In genomic region chr19:11578342-11579142, GRCh38 we compare ENCODE assay signal across 8 cellular contexts. TPM values are rescaled to one million over a fixed set of nuclear protein-coding genes. Genes with fewer than 3 reads are reported as not detected.
DNase-seq lines count a peak whose midpoint lies in the region; ATAC-seq and TF ChIP-seq lines count a peak whose summit lies in the region.

No MANE protein-coding gene starts in this region.

- H3K9me3 ChIP-seq in esophagus (ENCODE audit: control insufficient read depth in 2 of 2, insufficient read depth in 1 of 2, low read depth in 1 of 2, low read length in 1 of 2) (no peaks in the 10 kb centered on the region), neural progenitor cell (ENCODE audit: low read depth) (no peaks in the 10 kb centered on the region)

- H3K79me2 ChIP-seq in neural progenitor cell (ENCODE audit: low read depth): no peaks in the 10 kb centered on the region

- H3K36me3 ChIP-seq in esophagus (ENCODE audit: control insufficient read depth in 2 of 2, insufficient read depth in 2 of 2, low read length in 1 of 2) (peaks cover 0 to 8% of the 10 kb centered on the region in 2 donors), neural progenitor cell (no peaks in the 10 kb centered on the region)

- peak overlapping the region; percentile 85 for H2AFZ ChIP-seq in neural progenitor cell (replicated peaks)

- no peak overlapping the region for H3K9ac ChIP-seq in neural progenitor cell

- ATAC-seq in GM18867 (IDR thresholded peaks at IDR 0.05; ENCODE audit: unreplicated experiment) (peak; percentile 40), GM19023 (IDR thresholded peaks at IDR 0.05; ENCODE audit: unreplicated experiment) (no peak), GM18517 (IDR thresholded peaks at IDR 0.05; ENCODE audit: unreplicated experiment) (no peak)

- peak overlapping the region; percentile 55 for H3K4me2 ChIP-seq in neural progenitor cell

- peak overlapping the region; percentile 47 to 76 for H3K27ac ChIP-seq in esophagus (ENCODE audit: low read depth in 2 of 2, low read length in 1 of 2)
- H3K27ac ChIP-seq in neural progenitor cell: no peak overlapping the region

- TF ChIP-seq CTCF in neural progenitor cell (IDR thresholded peaks at IDR 0.05): no peak

- H3K4me3 ChIP-seq in esophagus (ENCODE audit: low read depth in 1 of 2, low read length in 2 of 2) (peak overlapping the region; percentile 39 to 59), neural progenitor cell (peak overlapping the region; percentile 32)

- H3K9me3 Mint-ChIP-seq in neural progenitor cell: no peaks in the 10 kb centered on the region

- H3K27me3 ChIP-seq in esophagus (ENCODE audit: control insufficient read depth in 1 of 2, insufficient read depth in 2 of 2, low read length in 2 of 2): no peaks in the 10 kb centered on the region
- H3K27me3 ChIP-seq in neural progenitor cell: peaks cover 18% of the 10 kb centered on the region

- peaks cover 6% of the 10 kb centered on the region for H3K27me3 Mint-ChIP-seq in neural progenitor cell (ENCODE audit: insufficient read depth, low read depth)

- H3K4me1 Mint-ChIP-seq in neural progenitor cell: peaks cover 6% of the 10 kb centered on the region

- H4K20me1 ChIP-seq in neural progenitor cell (ENCODE audit: low read depth): no peaks in the 10 kb centered on the region

- peak; percentile 62 for DNase-seq in activated CD4-positive, CD25-positive, alpha-beta regulatory T cell treated with anti-CD3 and anti-CD28 coated beads, Interleukin-2, amount 50 U/mL, for 72 hours
- DNase-seq in neural progenitor cell (ENCODE audit: low spot score): peak; percentile 25
- no peak for DNase-seq in NCI-H1105 treated with DMSO at 0.1 percent for 48 hours (lab: John Stamatoyannopoulos, UW)
- no peak for DNase-seq in mesenteric fat pad (ENCODE audit: low spot score)

- H3K27ac Mint-ChIP-seq in neural progenitor cell: no peak overlapping the region

- H3K4me1 ChIP-seq in esophagus (ENCODE audit: control insufficient read depth in 2 of 2, insufficient read depth in 2 of 2, low read length in 1 of 2) (peaks cover 0 to 22% of the 10 kb centered on the region in 2 donors), neural progenitor cell (no peaks in the 10 kb centered on the region)

- H3K4me3 Mint-ChIP-seq in neural progenitor cell: no peak overlapping the region

- H3K36me3 Mint-ChIP-seq in neural progenitor cell: no peaks in the 10 kb centered on the region

- WGBS in esophagus, 2 donors: 5 to 9% methylated on average over 39 to 58 of the region's 58 CpGs

- no peaks in the 10 kb centered on the region for H3F3A ChIP-seq in neural progenitor cell (ENCODE audit: low read depth)

RNA-seq across cellular contexts. Expression of gene ACP5, which starts 1.1 kb away (rescaled TPM):
- 10 to 100 TPM; 23.5 to 33.9 TPM for polyA plus RNA-seq in esophagus
- 0.11 and 0.90 TPM in 2 replicates for total RNA-seq in neural progenitor cell (ENCODE audit: low replicate concordance)
- 35.0 TPM for total RNA-seq in mesenteric fat pad

RNA-seq across cellular contexts. Expression of gene ZNF627, which starts 18.7 kb away (rescaled TPM):
- polyA plus RNA-seq in esophagus: 1 to 10 TPM; 2.5 to 3.0 TPM
- 37.7 and 38.5 TPM in 2 replicates for total RNA-seq in neural progenitor cell (ENCODE audit: low replicate concordance)
- total RNA-seq in mesenteric fat pad: 5.4 TPM

RNA-seq across cellular contexts. Expression of gene ELOF1, which starts 19.5 kb away (rescaled TPM):
- 10 to 100 TPM; 43.4 to 46.6 TPM for polyA plus RNA-seq in esophagus
- total RNA-seq in neural progenitor cell (ENCODE audit: low replicate concordance) (26.9 and 40.0 TPM in 2 replicates), mesenteric fat pad (35.0 TPM)

RNA-seq across cellular contexts. Expression of gene CNN1, which starts 39.9 kb away (rescaled TPM):
- 100 to 1,000 TPM in 1 of 2 donors, 10 to 100 TPM in 1; 85.0 to 234 TPM for polyA plus RNA-seq in esophagus
- 7.0 and 7.2 TPM in 2 replicates for total RNA-seq in neural progenitor cell (ENCODE audit: low replicate concordance)
- 21.8 TPM for total RNA-seq in mesenteric fat pad

RNA-seq across cellular contexts. Expression of gene ECSIT, which starts 49.6 kb away (rescaled TPM):
- 10 to 100 TPM; 36.3 to 41.2 TPM for polyA plus RNA-seq in esophagus
- total RNA-seq in neural progenitor cell (ENCODE audit: low replicate concordance) (9.4 and 29.0 TPM in 2 replicates), mesenteric fat pad (28.4 TPM)

Comparison
In these comparisons a context has a peak if more than half of its experiments do, and no peak if none do; other contexts are left out.
1. DNase-seq: peak in activated CD4-positive, CD25-positive, alpha-beta regulatory T cell treated with anti-CD3 and anti-CD28 coated beads, Interleukin-2, amount 50 U/mL, for 72 hours (single experiment) and neural progenitor cell (single experiment); none in NCI-H1105 treated with DMSO at 0.1 percent for 48 hours (single experiment) and mesenteric fat pad (single experiment).
2. RNA of gene ACP5, which starts 1.1 kb away (total RNA-seq): 35.0 TPM in mesenteric fat pad (single experiment); 0.11 to 0.90 TPM in neural progenitor cell; every median in the first group is over 10 times any median in the second.